33 cellular contexts compared by ENCODE assay signal in genomic region chr4:136320471-136320813, GRCh38.
"Had no signal": no experiment of that assay in that cellular context is flagged by ENCODE, and none has a peak within 500 bp of the region (broad histone marks: within the 10 kb centered on the region; RNA-seq: fewer than 3 reads in every experiment).

No MANE protein-coding gene starts in this region.

- H3K27ac Mint-ChIP-seq: activated CD4-positive, alpha-beta memory T cell treated with anti-CD3 and anti-CD28 coated beads for 36 hours; activated CD4-positive, alpha-beta T cell treated with anti-CD3 and anti-CD28 coated beads, Interleukin-2, amount 10 ng/mL, durations not matched to agents 24 days and 14 days; activated naive CD4-positive, alpha-beta T cell treated with anti-CD3 and anti-CD28 coated beads, Interleukin-2, amount 50 U/mL, for 72 hours; activated T-helper 17 cell treated with anti-CD3 and anti-CD28 coated beads, Interleukin-2, amount 50 U/mL, for 72 hours; mesothelial cell of epicardium; naive B cell; nephron progenitor cell; progenitor cell of endocrine pancreas; T-helper 1 cell treated with Interleukin-12 subunit alpha and Interleukin-12 subunit beta and Interleukin-4 antibody, amounts not matched to agents 30 μg/mL and 1 μg/mL, for 36 hours had no signal

- H3K4me1 ChIP-seq: body of pancreas, colonic mucosa, gastrocnemius medialis, right lobe of liver, testis, transverse colon had no signal

- H3K27ac ChIP-seq: body of pancreas, cardiac muscle cell, colonic mucosa, gastrocnemius medialis, neutrophil, ovary, right lobe of liver, testis, transverse colon, WERI-Rb-1 had no signal

- FAIRE-seq: endometrium, TTC549, urothelium cell line had no signal

- H3K9me3 ChIP-seq: body of pancreas, colonic mucosa, gastrocnemius medialis, neutrophil, ovary, right lobe of liver, testis, transverse colon had no signal

- H3K9me3 Mint-ChIP-seq: activated CD4-positive, alpha-beta memory T cell treated with anti-CD3 and anti-CD28 coated beads for 36 hours; activated CD4-positive, alpha-beta T cell treated with anti-CD3 and anti-CD28 coated beads, Interleukin-2, amount 10 ng/mL, durations not matched to agents 24 days and 14 days; activated T-helper 17 cell treated with anti-CD3 and anti-CD28 coated beads, Interleukin-2, amount 50 U/mL, for 72 hours; nephron progenitor cell; T-helper 1 cell treated with Interleukin-12 subunit alpha and Interleukin-12 subunit beta and Interleukin-4 antibody, amounts not matched to agents 30 μg/mL and 1 μg/mL, for 36 hours had no signal

- H3K27me3 Mint-ChIP-seq: activated CD4-positive, alpha-beta memory T cell treated with anti-CD3 and anti-CD28 coated beads for 36 hours; activated CD4-positive, alpha-beta T cell treated with anti-CD3 and anti-CD28 coated beads, Interleukin-2, amount 10 ng/mL, durations not matched to agents 24 days and 14 days; activated T-helper 17 cell treated with anti-CD3 and anti-CD28 coated beads, Interleukin-2, amount 50 U/mL, for 72 hours; naive B cell; progenitor cell of endocrine pancreas had no signal

- H3K36me3 Mint-ChIP-seq: activated CD4-positive, alpha-beta memory T cell treated with anti-CD3 and anti-CD28 coated beads for 36 hours; activated naive CD4-positive, alpha-beta T cell treated with anti-CD3 and anti-CD28 coated beads, Interleukin-2, amount 50 U/mL, for 72 hours; mesothelial cell of epicardium; naive B cell had no signal

- H3K4me1 Mint-ChIP-seq: activated CD4-positive, alpha-beta T cell treated with anti-CD3 and anti-CD28 coated beads, Interleukin-2, amount 10 ng/mL, durations not matched to agents 24 days and 14 days; activated T-helper 17 cell treated with anti-CD3 and anti-CD28 coated beads, Interleukin-2, amount 50 U/mL, for 72 hours; naive B cell; nephron progenitor cell had no signal

- DNase-seq: activated CD4-positive, alpha-beta memory T cell treated with anti-CD3 and anti-CD28 coated beads for 36 hours; activated CD4-positive, alpha-beta T cell treated with anti-CD3 and anti-CD28 coated beads, Interleukin-2, amount 10 ng/mL, durations not matched to agents 24 days and 14 days; activated T-cell treated with anti-CD3 and anti-CD28 coated beads, Interleukin-2, amount 50 U/mL, for 4 hours; anterior cingulate cortex; body of pancreas; cerebellar nuclear complex; colonic mucosa; effector CD8-positive, alpha-beta T cell; gastrocnemius medialis; glutamatergic neuron; left cardiac atrium; left ventricle myocardium superior; naive B cell; nephron progenitor cell; ovary; right lobe of liver; stimulated activated CD4-positive, alpha-beta T cell treated with anti-CD3 and anti-CD28 coated beads, Interleukin-12 subunit alpha, Interleukin-12 subunit beta, amount 100 ng/mL, for 4 hours; stimulated activated CD4-positive, alpha-beta T cell treated with anti-CD3 and anti-CD28 coated beads, Interleukin-4, amount 100 ng/mL, for 1 hour; stimulated activated naive CD8-positive, alpha-beta T cell treated with anti-CD3 and anti-CD28 coated beads, Interleukin-15, Interleukin-2, amounts not matched to agents 100 U/mL and 50 U/mL, for 24 hours; T-helper 9 cell; testis; transverse colon; WERI-Rb-1 had no signal

- H3K27me3 ChIP-seq: body of pancreas, cardiac muscle cell, colonic mucosa, gastrocnemius medialis, neutrophil, ovary, right lobe of liver, testis, transverse colon had no signal

- H3K4me3 Mint-ChIP-seq: activated CD4-positive, alpha-beta memory T cell treated with anti-CD3 and anti-CD28 coated beads for 36 hours; activated CD4-positive, alpha-beta T cell treated with anti-CD3 and anti-CD28 coated beads, Interleukin-2, amount 10 ng/mL, durations not matched to agents 24 days and 14 days; activated T-cell treated with anti-CD3 and anti-CD28 coated beads, Interleukin-2, amount 50 U/mL, for 4 hours; activated T-helper 17 cell treated with anti-CD3 and anti-CD28 coated beads, Interleukin-2, amount 50 U/mL, for 72 hours; mesothelial cell of epicardium; naive B cell; nephron progenitor cell; T-helper 1 cell treated with Interleukin-12 subunit alpha and Interleukin-12 subunit beta and Interleukin-4 antibody, amounts not matched to agents 30 μg/mL and 1 μg/mL, for 36 hours had no signal

- H3K4me3 ChIP-seq: body of pancreas, cardiac muscle cell, colonic mucosa, gastrocnemius medialis, ovary, right lobe of liver, testis, transverse colon had no signal

- H3K36me3 ChIP-seq: cardiac muscle cell, colonic mucosa, gastrocnemius medialis, neutrophil, ovary, right lobe of liver, transverse colon, WERI-Rb-1 had no signal
